In genomic region chr12:50572275-50572674, GRCh38 we compare ENCODE assay signal across 1 cellular context.
A peak's percentile ranks its signal among the peaks of the same experiment; 100 is the strongest.
TF ChIP-seq lines count a peak whose summit lies in the region.

No MANE protein-coding gene starts in this region.

TF ChIP-seq in HepG2, 621 proteins besides CTCF, POLR2A, EP300 and RAD21 (continued from another document and continues in another):
- TF ChIP-seq IKZF5 (CRISPR knock-in tag; IDR thresholded peaks at IDR 0.05) (no peak), ATAD3A (CRISPR knock-in tag; IDR thresholded peaks at IDR 0.05) (no peak), ZNF367 (CRISPR knock-in tag; IDR thresholded peaks at IDR 0.05; ENCODE audit: borderline replicate concordance) (no peak), ZFP91 (CRISPR knock-in tag; IDR thresholded peaks at IDR 0.05; ENCODE audit: borderline replicate concordance) (no peak), FOXA1 (IDR thresholded peaks at IDR 0.05) (no peak), FOXA1 (CRISPR knock-in tag; IDR thresholded peaks at IDR 0.05) (0 out of 2 replicates have a peak, but pooled peaks have one; percentile 11), GZF1 (CRISPR knock-in tag; IDR thresholded peaks at IDR 0.05) (no peak), HOMEZ (CRISPR knock-in tag; IDR thresholded peaks at IDR 0.05; ENCODE audit: low read depth) (peak; percentile 49; the same call in 1 of the 2 replicates), GPBP1L1 (CRISPR knock-in tag; IDR thresholded peaks at IDR 0.05) (no peak), ZNF839 (CRISPR knock-in tag; IDR thresholded peaks at IDR 0.05; ENCODE audit: borderline replicate concordance) (no peak), ZNF891 (CRISPR knock-in tag; IDR thresholded peaks at IDR 0.05) (no peak), MLX (CRISPR knock-in tag; IDR thresholded peaks at IDR 0.05) (0 out of 2 replicates have a peak, but pooled peaks have one; percentile 21), ZNF33A (CRISPR knock-in tag; IDR thresholded peaks at IDR 0.05; ENCODE audit: borderline replicate concordance) (no peak), NRL (CRISPR knock-in tag; IDR thresholded peaks at IDR 0.05; ENCODE audit: borderline replicate concordance) (no peak), PAXIP1 (CRISPR knock-in tag; conservative IDR thresholded peaks at IDR 0.05) (no peak), NFRKB (IDR thresholded peaks at IDR 0.05) (no peak), ZNF646 (CRISPR knock-in tag; IDR thresholded peaks at IDR 0.05) (no peak), SOX13 (IDR thresholded peaks at IDR 0.05) (no peak), SOX13 (CRISPR knock-in tag; conservative IDR thresholded peaks at IDR 0.05 in 1 of 2, IDR thresholded peaks at IDR 0.05 in 1 of 2) (peak in 1 of 2 experiments; percentile 70; a peak in 2 of 4 replicates), RFX5 (IDR thresholded peaks at IDR 0.05; ENCODE audit: low read depth, low read length) (no peak), ZIK1 (CRISPR knock-in tag; IDR thresholded peaks at IDR 0.05; ENCODE audit: borderline replicate concordance, low read depth) (no peak), KLF11 (CRISPR knock-in tag; IDR thresholded peaks at IDR 0.05) (no peak), ZKSCAN1 (IDR thresholded peaks at IDR 0.05; ENCODE audit: low read length) (no peak), HMGXB3 (CRISPR knock-in tag; IDR thresholded peaks at IDR 0.05; ENCODE audit: borderline replicate concordance) (peak; percentile 40; the same call in 1 of the 2 replicates), TBP (CRISPR knock-in tag; IDR thresholded peaks at IDR 0.05) (no peak), SMARCC2 (IDR thresholded peaks at IDR 0.05) (no peak), PCBP1 (IDR thresholded peaks at IDR 0.05; ENCODE audit: borderline replicate concordance, low read depth, low read length) (no peak), ZFP82 (CRISPR knock-in tag; IDR thresholded peaks at IDR 0.05; ENCODE audit: borderline replicate concordance) (no peak), SIN3A (IDR thresholded peaks at IDR 0.05; ENCODE audit: borderline replicate concordance, low read depth, low read length) (no peak), ATF4 (CRISPR knock-in tag; IDR thresholded peaks at IDR 0.05) (no peak), HINFP (CRISPR knock-in tag; IDR thresholded peaks at IDR 0.05; ENCODE audit: low read depth) (no peak), NCOA2 (CRISPR knock-in tag; IDR thresholded peaks at IDR 0.05) (peak; percentile 59), ZNF614 (CRISPR knock-in tag; IDR thresholded peaks at IDR 0.05; ENCODE audit: borderline replicate concordance) (no peak; the same call in 1 of the 2 replicates), ETV6 (CRISPR knock-in tag; conservative IDR thresholded peaks at IDR 0.05) (no peak)
